ENCODE assay signal across 1 cellular context in the genomic region with DNA sequence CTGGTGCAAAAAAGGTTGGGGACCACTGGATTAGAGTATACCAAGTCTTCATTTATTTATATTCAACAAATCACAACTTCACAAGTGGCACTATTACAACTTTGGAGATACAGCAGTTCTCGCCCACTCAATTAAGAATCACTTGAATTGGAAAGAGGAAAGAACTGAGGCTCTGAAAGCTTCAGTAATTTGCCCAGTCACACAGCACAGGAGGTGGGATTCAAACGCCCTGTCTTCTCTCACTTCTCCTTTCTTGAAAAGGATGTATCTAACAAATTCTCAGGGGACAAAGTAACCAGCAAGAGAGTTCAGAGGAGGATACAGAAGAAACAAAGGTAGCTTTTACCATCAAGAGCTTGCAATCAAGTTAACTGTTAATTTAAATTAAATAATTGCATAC.
TF ChIP-seq lines count a peak whose summit lies in the region.

No MANE protein-coding gene starts in this region.

TF ChIP-seq in GM12878, 131 proteins besides CTCF, POLR2A, EP300 and RAD21 (continued from another document and continues in another):
- TF ChIP-seq, protein P1, sequence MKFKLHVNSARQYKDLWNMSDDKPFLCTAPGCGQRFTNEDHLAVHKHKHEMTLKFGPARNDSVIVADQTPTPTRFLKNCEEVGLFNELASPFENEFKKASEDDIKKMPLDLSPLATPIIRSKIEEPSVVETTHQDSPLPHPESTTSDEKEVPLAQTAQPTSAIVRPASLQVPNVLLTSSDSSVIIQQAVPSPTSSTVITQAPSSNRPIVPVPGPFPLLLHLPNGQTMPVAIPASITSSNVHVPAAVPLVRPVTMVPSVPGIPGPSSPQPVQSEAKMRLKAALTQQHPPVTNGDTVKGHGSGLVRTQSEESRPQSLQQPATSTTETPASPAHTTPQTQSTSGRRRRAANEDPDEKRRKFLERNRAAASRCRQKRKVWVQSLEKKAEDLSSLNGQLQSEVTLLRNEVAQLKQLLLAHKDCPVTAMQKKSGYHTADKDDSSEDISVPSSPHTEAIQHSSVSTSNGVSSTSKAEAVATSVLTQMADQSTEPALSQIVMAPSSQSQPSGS (IDR thresholded peaks at IDR 0.05; ENCODE audit: low read length) = peak; percentile 81; the same call in 1 of the 2 replicates
- TF ChIP-seq MEF2B (IDR thresholded peaks at IDR 0.05; ENCODE audit: partially characterized antibody, poor library complexity, severe bottlenecking) = peak; percentile 96
- no peak for TF ChIP-seq RBBP5 (conservative IDR thresholded peaks at IDR 0.05)
- TF ChIP-seq, protein P2, sequence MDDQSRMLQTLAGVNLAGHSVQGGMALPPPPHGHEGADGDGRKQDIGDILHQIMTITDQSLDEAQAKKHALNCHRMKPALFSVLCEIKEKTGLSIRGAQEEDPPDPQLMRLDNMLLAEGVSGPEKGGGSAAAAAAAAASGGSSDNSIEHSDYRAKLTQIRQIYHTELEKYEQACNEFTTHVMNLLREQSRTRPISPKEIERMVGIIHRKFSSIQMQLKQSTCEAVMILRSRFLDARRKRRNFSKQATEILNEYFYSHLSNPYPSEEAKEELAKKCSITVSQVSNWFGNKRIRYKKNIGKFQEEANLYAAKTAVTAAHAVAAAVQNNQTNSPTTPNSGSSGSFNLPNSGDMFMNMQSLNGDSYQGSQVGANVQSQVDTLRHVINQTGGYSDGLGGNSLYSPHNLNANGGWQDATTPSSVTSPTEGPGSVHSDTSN (IDR thresholded peaks at IDR 0.05; ENCODE audit: insufficient replicate concordance, low read depth, low read length) = no peak
- TF ChIP-seq, protein P3, sequence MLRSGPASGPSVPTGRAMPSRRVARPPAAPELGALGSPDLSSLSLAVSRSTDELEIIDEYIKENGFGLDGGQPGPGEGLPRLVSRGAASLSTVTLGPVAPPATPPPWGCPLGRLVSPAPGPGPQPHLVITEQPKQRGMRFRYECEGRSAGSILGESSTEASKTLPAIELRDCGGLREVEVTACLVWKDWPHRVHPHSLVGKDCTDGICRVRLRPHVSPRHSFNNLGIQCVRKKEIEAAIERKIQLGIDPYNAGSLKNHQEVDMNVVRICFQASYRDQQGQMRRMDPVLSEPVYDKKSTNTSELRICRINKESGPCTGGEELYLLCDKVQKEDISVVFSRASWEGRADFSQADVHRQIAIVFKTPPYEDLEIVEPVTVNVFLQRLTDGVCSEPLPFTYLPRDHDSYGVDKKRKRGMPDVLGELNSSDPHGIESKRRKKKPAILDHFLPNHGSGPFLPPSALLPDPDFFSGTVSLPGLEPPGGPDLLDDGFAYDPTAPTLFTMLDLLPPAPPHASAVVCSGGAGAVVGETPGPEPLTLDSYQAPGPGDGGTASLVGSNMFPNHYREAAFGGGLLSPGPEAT (IDR thresholded peaks at IDR 0.05; ENCODE audit: low read depth) = peak; percentile 55; the same call in 1 of the 2 replicates
- peak; percentile 89 for TF ChIP-seq BCL11A (IDR thresholded peaks at IDR 0.05; ENCODE audit: low read depth, low read length)
- no peak for TF ChIP-seq KAT2A (conservative IDR thresholded peaks at IDR 0.05; ENCODE audit: control insufficient read depth, low read depth, low read length)
- TF ChIP-seq NR2F1 (conservative IDR thresholded peaks at IDR 0.05) = peak; percentile 56
- TF ChIP-seq EGR1 (IDR thresholded peaks at IDR 0.05; ENCODE audit: borderline replicate concordance in 1 of 2, low read depth in 2 of 2, low read length in 2 of 2) = peak in 1 of 2 experiments; percentile 63; a peak in 2 of 3 replicates
- TF ChIP-seq MEF2A (IDR thresholded peaks at IDR 0.05; ENCODE audit: insufficient read depth, low read depth, low read length) = peak; percentile 51; the same call in 1 of the 2 replicates
- peak; percentile 75 for TF ChIP-seq FOXM1 (IDR thresholded peaks at IDR 0.05; ENCODE audit: low read depth, low read length)
- TF ChIP-seq, protein P4, sequence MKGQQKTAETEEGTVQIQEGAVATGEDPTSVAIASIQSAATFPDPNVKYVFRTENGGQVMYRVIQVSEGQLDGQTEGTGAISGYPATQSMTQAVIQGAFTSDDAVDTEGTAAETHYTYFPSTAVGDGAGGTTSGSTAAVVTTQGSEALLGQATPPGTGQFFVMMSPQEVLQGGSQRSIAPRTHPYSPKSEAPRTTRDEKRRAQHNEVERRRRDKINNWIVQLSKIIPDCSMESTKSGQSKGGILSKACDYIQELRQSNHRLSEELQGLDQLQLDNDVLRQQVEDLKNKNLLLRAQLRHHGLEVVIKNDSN (IDR thresholded peaks at IDR 0.05; ENCODE audit: borderline replicate concordance, extremely low read length, insufficient read depth, low read depth, low read length) = no peak
- TF ChIP-seq BMI1 (IDR thresholded peaks at IDR 0.05; ENCODE audit: borderline replicate concordance) = no peak
- TF ChIP-seq RFX5 (IDR thresholded peaks at IDR 0.05; ENCODE audit: low read depth, low read length) = no peak
- 0 out of 2 replicates have a peak, but pooled peaks have one; percentile 39 for TF ChIP-seq CBX5 (IDR thresholded peaks at IDR 0.05; ENCODE audit: low read depth)
- TF ChIP-seq YY1 (IDR thresholded peaks at IDR 0.05; ENCODE audit: low read depth, low read length) = no peak
- TF ChIP-seq STAT1 (conservative IDR thresholded peaks at IDR 0.05) = no peak
- TF ChIP-seq NFYA (IDR thresholded peaks at IDR 0.05; ENCODE audit: borderline replicate concordance, low read depth, low read length) = no peak
- TF ChIP-seq HCFC1 (IDR thresholded peaks at IDR 0.05; ENCODE audit: low read length) = no peak
- 0 out of 2 replicates have a peak, but pooled peaks have one; percentile 38 for TF ChIP-seq TCF12 (IDR thresholded peaks at IDR 0.05; ENCODE audit: low read depth, low read length)
- TF ChIP-seq TCF7 (IDR thresholded peaks at IDR 0.05; ENCODE audit: borderline replicate concordance) = no peak
- TF ChIP-seq TARDBP (IDR thresholded peaks at IDR 0.05; ENCODE audit: borderline replicate concordance) = no peak
- peak; percentile 27; the same call in 1 of the 2 replicates for TF ChIP-seq CHD2 (IDR thresholded peaks at IDR 0.05; ENCODE audit: borderline replicate concordance, low read depth, low read length)
- TF ChIP-seq, protein P5, sequence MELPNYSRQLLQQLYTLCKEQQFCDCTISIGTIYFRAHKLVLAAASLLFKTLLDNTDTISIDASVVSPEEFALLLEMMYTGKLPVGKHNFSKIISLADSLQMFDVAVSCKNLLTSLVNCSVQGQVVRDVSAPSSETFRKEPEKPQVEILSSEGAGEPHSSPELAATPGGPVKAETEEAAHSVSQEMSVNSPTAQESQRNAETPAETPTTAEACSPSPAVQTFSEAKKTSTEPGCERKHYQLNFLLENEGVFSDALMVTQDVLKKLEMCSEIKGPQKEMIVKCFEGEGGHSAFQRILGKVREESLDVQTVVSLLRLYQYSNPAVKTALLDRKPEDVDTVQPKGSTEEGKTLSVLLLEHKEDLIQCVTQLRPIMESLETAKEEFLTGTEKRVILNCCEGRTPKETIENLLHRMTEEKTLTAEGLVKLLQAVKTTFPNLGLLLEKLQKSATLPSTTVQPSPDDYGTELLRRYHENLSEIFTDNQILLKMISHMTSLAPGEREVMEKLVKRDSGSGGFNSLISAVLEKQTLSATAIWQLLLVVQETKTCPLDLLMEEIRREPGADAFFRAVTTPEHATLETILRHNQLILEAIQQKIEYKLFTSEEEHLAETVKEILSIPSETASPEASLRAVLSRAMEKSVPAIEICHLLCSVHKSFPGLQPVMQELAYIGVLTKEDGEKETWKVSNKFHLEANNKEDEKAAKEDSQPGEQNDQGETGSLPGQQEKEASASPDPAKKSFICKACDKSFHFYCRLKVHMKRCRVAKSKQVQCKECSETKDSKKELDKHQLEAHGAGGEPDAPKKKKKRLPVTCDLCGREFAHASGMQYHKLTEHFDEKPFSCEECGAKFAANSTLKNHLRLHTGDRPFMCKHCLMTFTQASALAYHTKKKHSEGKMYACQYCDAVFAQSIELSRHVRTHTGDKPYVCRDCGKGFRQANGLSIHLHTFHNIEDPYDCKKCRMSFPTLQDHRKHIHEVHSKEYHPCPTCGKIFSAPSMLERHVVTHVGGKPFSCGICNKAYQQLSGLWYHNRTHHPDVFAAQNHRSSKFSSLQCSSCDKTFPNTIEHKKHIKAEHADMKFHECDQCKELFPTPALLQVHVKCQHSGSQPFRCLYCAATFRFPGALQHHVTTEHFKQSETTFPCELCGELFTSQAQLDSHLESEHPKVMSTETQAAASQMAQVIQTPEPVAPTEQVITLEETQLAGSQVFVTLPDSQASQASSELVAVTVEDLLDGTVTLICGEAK (IDR thresholded peaks at IDR 0.05; ENCODE audit: borderline replicate concordance) = no peak
- peak; percentile 47; the same call in 1 of the 2 replicates for TF ChIP-seq ESRRA (IDR thresholded peaks at IDR 0.05; ENCODE audit: low read length)
- peak; percentile 99 for TF ChIP-seq SPI1 (IDR thresholded peaks at IDR 0.05; ENCODE audit: borderline replicate concordance, insufficient read depth, low read depth, low read length)
- TF ChIP-seq NFIC (IDR thresholded peaks at IDR 0.05; ENCODE audit: low read depth, low read length) = peak; percentile 83
- TF ChIP-seq, protein P6, sequence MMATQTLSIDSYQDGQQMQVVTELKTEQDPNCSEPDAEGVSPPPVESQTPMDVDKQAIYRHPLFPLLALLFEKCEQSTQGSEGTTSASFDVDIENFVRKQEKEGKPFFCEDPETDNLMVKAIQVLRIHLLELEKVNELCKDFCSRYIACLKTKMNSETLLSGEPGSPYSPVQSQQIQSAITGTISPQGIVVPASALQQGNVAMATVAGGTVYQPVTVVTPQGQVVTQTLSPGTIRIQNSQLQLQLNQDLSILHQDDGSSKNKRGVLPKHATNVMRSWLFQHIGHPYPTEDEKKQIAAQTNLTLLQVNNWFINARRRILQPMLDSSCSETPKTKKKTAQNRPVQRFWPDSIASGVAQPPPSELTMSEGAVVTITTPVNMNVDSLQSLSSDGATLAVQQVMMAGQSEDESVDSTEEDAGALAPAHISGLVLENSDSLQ (IDR thresholded peaks at IDR 0.05) = no peak
- TF ChIP-seq, protein P7, sequence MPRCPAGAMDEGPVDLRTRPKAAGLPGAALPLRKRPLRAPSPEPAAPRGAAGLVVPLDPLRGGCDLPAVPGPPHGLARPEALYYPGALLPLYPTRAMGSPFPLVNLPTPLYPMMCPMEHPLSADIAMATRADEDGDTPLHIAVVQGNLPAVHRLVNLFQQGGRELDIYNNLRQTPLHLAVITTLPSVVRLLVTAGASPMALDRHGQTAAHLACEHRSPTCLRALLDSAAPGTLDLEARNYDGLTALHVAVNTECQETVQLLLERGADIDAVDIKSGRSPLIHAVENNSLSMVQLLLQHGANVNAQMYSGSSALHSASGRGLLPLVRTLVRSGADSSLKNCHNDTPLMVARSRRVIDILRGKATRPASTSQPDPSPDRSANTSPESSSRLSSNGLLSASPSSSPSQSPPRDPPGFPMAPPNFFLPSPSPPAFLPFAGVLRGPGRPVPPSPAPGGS (IDR thresholded peaks at IDR 0.05; ENCODE audit: borderline replicate concordance, insufficient read depth, low read depth, low read length, poor library complexity, severe bottlenecking) = peak; percentile 52
- TF ChIP-seq, protein P8, sequence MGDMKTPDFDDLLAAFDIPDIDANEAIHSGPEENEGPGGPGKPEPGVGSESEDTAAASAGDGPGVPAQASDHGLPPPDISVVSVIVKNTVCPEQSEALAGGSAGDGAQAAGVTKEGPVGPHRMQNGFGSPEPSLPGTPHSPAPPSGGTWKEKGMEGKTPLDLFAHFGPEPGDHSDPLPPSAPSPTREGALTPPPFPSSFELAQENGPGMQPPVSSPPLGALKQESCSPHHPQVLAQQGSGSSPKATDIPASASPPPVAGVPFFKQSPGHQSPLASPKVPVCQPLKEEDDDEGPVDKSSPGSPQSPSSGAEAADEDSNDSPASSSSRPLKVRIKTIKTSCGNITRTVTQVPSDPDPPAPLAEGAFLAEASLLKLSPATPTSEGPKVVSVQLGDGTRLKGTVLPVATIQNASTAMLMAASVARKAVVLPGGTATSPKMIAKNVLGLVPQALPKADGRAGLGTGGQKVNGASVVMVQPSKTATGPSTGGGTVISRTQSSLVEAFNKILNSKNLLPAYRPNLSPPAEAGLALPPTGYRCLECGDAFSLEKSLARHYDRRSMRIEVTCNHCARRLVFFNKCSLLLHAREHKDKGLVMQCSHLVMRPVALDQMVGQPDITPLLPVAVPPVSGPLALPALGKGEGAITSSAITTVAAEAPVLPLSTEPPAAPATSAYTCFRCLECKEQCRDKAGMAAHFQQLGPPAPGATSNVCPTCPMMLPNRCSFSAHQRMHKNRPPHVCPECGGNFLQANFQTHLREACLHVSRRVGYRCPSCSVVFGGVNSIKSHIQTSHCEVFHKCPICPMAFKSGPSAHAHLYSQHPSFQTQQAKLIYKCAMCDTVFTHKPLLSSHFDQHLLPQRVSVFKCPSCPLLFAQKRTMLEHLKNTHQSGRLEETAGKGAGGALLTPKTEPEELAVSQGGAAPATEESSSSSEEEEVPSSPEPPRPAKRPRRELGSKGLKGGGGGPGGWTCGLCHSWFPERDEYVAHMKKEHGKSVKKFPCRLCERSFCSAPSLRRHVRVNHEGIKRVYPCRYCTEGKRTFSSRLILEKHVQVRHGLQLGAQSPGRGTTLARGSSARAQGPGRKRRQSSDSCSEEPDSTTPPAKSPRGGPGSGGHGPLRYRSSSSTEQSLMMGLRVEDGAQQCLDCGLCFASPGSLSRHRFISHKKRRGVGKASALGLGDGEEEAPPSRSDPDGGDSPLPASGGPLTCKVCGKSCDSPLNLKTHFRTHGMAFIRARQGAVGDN (IDR thresholded peaks at IDR 0.05) = no peak
- no peak for TF ChIP-seq NR2C2 (IDR thresholded peaks at IDR 0.05; ENCODE audit: borderline replicate concordance, control insufficient read depth, insufficient read length, low read depth)
- no peak for TF ChIP-seq ZNF207 (IDR thresholded peaks at IDR 0.05; ENCODE audit: borderline replicate concordance)
- peak; percentile 84 for TF ChIP-seq IKZF1 (conservative IDR thresholded peaks at IDR 0.05)
- peak; percentile 39; the same call in 1 of the 2 replicates for TF ChIP-seq ATF7 (IDR thresholded peaks at IDR 0.05; ENCODE audit: low read depth)
- TF ChIP-seq SMAD5 (IDR thresholded peaks at IDR 0.05; ENCODE audit: low read depth) = no peak
- TF ChIP-seq, protein P9, sequence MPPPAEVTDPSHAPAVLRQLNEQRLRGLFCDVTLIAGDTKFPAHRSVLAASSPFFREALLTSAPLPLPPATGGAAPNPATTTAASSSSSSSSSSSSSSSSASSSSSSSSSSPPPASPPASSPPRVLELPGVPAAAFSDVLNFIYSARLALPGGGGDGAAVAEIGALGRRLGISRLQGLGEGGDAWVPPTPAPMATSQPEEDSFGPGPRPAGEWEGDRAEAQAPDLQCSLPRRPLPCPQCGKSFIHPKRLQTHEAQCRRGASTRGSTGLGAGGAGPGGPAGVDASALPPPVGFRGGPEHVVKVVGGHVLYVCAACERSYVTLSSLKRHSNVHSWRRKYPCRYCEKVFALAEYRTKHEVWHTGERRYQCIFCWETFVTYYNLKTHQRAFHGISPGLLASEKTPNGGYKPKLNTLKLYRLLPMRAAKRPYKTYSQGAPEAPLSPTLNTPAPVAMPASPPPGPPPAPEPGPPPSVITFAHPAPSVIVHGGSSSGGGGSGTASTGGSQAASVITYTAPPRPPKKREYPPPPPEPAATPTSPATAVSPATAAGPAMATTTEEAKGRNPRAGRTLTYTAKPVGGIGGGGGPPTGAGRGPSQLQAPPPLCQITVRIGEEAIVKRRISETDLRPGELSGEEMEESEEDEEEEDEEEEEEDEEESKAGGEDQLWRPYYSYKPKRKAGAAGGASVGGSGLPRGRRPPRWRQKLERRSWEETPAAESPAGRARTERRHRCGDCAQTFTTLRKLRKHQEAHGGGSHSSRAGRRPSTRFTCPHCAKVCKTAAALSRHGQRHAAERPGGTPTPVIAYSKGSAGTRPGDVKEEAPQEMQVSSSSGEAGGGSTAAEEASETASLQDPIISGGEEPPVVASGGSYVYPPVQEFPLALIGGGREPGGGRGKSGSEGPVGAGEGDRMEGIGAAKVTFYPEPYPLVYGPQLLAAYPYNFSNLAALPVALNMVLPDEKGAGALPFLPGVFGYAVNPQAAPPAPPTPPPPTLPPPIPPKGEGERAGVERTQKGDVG (CRISPR knock-in tag; IDR thresholded peaks at IDR 0.05) = no peak
